Comparison of ENCODE assay signal across 8 cellular contexts in genomic region chr1:36608272-36608671, GRCh38.
"Had no signal": no experiment of that assay in that cellular context is flagged by ENCODE, and none has a peak within 500 bp of the region (broad histone marks: within the 10 kb centered on the region; RNA-seq: fewer than 3 reads in every experiment).

No MANE protein-coding gene starts in this region.

- DNase-seq: GDM1, GF-D8 had no signal

- FAIRE-seq: G401.6, GM12878, GM12891, GM12892, GM18507, GM19239 had no signal

- H3K4me3 ChIP-seq: GM12878 had no signal

- ATAC-seq: GM12878 had no signal
